9 cellular contexts compared by ENCODE assay signal in the genomic region with DNA sequence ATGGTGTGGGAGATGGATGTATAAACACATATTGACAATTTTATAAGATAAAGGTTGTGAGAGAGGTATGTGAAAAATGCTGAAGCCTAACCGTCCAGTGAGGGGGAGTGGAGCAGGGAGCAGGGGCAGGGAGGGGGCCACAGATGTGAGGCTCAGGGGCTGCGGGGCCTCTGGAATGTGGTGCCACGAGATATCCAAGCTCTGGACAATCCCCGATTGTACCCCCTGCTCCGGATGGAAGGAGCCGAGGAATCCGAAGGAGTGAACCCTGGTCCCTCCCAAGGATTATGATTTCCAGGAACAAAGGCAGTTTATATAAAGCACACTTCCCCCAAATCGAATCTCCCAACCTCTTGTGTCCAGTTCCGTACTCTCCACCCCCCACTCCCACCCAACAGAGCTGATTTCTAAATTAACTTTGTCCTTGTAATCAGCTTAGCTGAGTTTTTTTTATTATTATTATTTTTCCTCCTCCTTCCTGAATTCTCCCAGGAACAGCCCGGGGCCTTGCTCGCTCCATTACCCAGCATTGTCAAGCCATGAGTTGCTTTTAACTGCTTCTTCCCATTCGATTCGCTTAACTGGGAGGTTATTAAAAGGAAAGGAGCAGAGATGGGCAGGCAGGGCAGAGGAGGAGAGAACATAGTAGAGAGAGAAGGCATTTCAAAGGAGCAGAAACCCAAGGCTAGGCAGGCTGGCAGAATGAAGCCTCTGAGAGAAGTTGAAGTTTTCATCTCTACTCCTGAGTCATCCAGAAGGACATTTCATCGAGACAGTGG.
A peak's percentile ranks its signal among the peaks of the same experiment; 100 is the strongest.
DNase-seq lines count a peak whose midpoint lies in the region; ATAC-seq, FAIRE-seq and TF ChIP-seq lines count a peak whose summit lies in the region.
"Had no signal": no experiment of that assay in that cellular context is flagged by ENCODE, and none has a peak within 500 bp of the region (broad histone marks: within the 10 kb centered on the region; RNA-seq: fewer than 3 reads in every experiment).

No MANE protein-coding gene starts in this region.

- H3K9me3 ChIP-seq in iPS-15b (ENCODE audit: control insufficient read depth, insufficient read depth, low read length), result no peaks in the 10 kb centered on the region

- peak overlapping the region; percentile 16 for H3K9ac ChIP-seq in iPS-15b (ENCODE audit: low read depth, low read length)

- FAIRE-seq in H54 (lab: Jason Lieb, UNC), result no peak

- H3K27ac ChIP-seq in skin epidermis (peak overlapping the region in 17 of 21 experiments; percentile 15 to 76 (median 60)), substantia nigra (ENCODE audit: low read depth, low read length, poor library complexity, severe bottlenecking) (no peak overlapping the region)

- TF ChIP-seq POLR2A in H54 (IDR thresholded peaks at IDR 0.05; ENCODE audit: low read depth, low read length), result no peak

- H3K4me1 ChIP-seq in iPS-15b (ENCODE audit: control insufficient read depth, insufficient read depth, low read length), result peaks cover 23% of the 10 kb centered on the region

- H3K36me3 ChIP-seq in iPS-15b (ENCODE audit: control insufficient read depth, insufficient read depth, low read length), result no peaks in the 10 kb centered on the region

- H3K27me3 ChIP-seq in iPS-15b (ENCODE audit: control insufficient read depth, insufficient read depth, low read length), result no peaks in the 10 kb centered on the region

- ATAC-seq in GM19351 (IDR thresholded peaks at IDR 0.05; ENCODE audit: unreplicated experiment) (no peak), GM19455 (IDR thresholded peaks at IDR 0.05; ENCODE audit: unreplicated experiment) (no peak)

- DNase-seq in H54 (ENCODE audit: insufficient read length, low spot score) (peak; percentile 22), amniotic stem cell (lab: John Stamatoyannopoulos, UW) (peak; percentile 44), substantia nigra (lab: John Stamatoyannopoulos, UW) (no peak), NCI-H2081 treated with DMSO at 0.1 percent for 48 hours (lab: John Stamatoyannopoulos, UW) (no peak)
- DNase-seq: occipital lobe had no signal

- H3K4me3 ChIP-seq in iPS-15b (ENCODE audit: low read depth, low read length) (no peak overlapping the region), skin epidermis (no peak overlapping the region)

Comparison
In these comparisons a context has a peak if more than half of its experiments do, and no peak if none do; other contexts are left out.
1. DNase-seq: peak in H54 (single experiment) and amniotic stem cell (single experiment); none in substantia nigra (0 of 49) and NCI-H2081 treated with DMSO at 0.1 percent for 48 hours (single experiment).